In the genomic region with DNA sequence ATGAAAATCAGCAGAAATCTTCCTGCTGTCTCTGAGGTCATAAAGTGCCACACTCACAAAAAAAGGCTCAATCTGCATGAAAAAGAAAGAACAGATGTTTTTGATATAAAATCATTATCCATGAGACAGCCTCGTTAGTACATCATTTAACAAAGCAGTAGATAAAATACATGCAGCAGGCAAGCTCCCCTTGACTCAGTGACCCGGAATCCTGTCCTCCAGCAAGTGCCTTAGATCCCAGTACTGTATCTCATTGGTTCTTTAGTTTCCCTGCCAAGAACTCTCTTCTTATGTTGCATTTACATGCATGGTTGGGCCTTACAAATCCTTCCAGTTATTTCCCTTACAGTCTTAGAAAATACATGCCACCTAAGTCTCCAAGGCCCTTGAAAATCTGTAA, we compare ENCODE assay signal across 1 cellular context.
TF ChIP-seq lines count a peak whose summit lies in the region.

No MANE protein-coding gene starts in this region.

TF ChIP-seq in HepG2, 621 proteins besides CTCF, POLR2A, EP300 and RAD21 (continued from another document):
- no peak for TF ChIP-seq MATR3 (CRISPR knock-in tag; IDR thresholded peaks at IDR 0.05)
